10 cellular contexts compared by ENCODE assay signal in genomic region chr1:67332653-67333529, GRCh38. TPM values are rescaled to one million over a fixed set of nuclear protein-coding genes. Genes with fewer than 3 reads are reported as not detected.
DNase-seq lines count a peak whose midpoint lies in the region; ATAC-seq and TF ChIP-seq lines count a peak whose summit lies in the region.
"Had no signal": no experiment of that assay in that cellular context is flagged by ENCODE, and none has a peak within 500 bp of the region (broad histone marks: within the 10 kb centered on the region; RNA-seq: fewer than 3 reads in every experiment).

No MANE protein-coding gene starts in this region.

- no peaks in the 10 kb centered on the region for H3K36me3 Mint-ChIP-seq in CD4-positive, alpha-beta T cell (ENCODE audit: low read depth)
- peaks cover 72% of the 10 kb centered on the region for H3K36me3 Mint-ChIP-seq in T-helper 1 cell treated with Interleukin-12 subunit alpha and Interleukin-12 subunit beta and Interleukin-4 antibody, amounts not matched to agents 30 μg/mL and 1 μg/mL, for 36 hours (ENCODE audit: low read depth)

- POLR2A ChIA-PET in CD4-positive, alpha-beta T cell (lab: Charles Lee) = no interaction called here

- CTCF ChIA-PET in CD4-positive, alpha-beta T cell (lab: Charles Lee) = interaction anchor here (0.8 to 2.9 kb wide), 3 partner anchors 13 to 142 kb away, joined by 3 to 13 read pairs (median 3); no protein-coding TSS in a partner anchor

- in situ Hi-C loops in GM23248 (cut with MboI) = no loop called here

- DNase-seq in CD4-positive, alpha-beta T cell = no peak
- no peak for DNase-seq in GM23248
- DNase-seq in H4 (ENCODE audit: low spot score) = no peak
- DNase-seq in midbrain (lab: John Stamatoyannopoulos, UW) = no peak
- no peak for DNase-seq in stomach
- DNase-seq: left colon; NK-92 treated with Interleukin-12 subunit alpha and Interleukin-12 subunit beta, amount 100 ng/mL, for 24 hours had no signal

- H3K79me2 ChIP-seq in GM23248 (ENCODE audit: insufficient read depth) = no peaks in the 10 kb centered on the region

- 83 to 87% methylated on average over 4 of the region's 4 CpGs for WGBS in GM23248 (ENCODE audit: low coverage in 1 of 2, low lambda C conversion rate in 2 of 2, missing lambda C conversion rate in 2 of 2), 2 experiments
- WGBS in stomach, 5 donors = 60 to 69% (median 64%) methylated on average over 4 of the region's 4 CpGs

- no peaks in the 10 kb centered on the region for H3K9me2 ChIP-seq in GM23248 (ENCODE audit: insufficient read depth)

- H3K4me2 ChIP-seq in GM23248 (ENCODE audit: unreplicated experiment) = no peak overlapping the region

- H3K27me3 Mint-ChIP-seq in CD4-positive, alpha-beta T cell = no peaks in the 10 kb centered on the region
- no peaks in the 10 kb centered on the region for H3K27me3 Mint-ChIP-seq in T-helper 1 cell treated with Interleukin-12 subunit alpha and Interleukin-12 subunit beta and Interleukin-4 antibody, amounts not matched to agents 30 μg/mL and 1 μg/mL, for 36 hours (ENCODE audit: low read depth)

- H3K9me3 ChIP-seq in CD4-positive, alpha-beta T cell (ENCODE audit: control insufficient read depth, low read length) = no peaks in the 10 kb centered on the region
- H3K9me3 ChIP-seq in GM23248 (ENCODE audit: low read depth) = no peaks in the 10 kb centered on the region
- H3K9me3 ChIP-seq in stomach = no peaks in the 10 kb centered on the region

- ATAC-seq in CD4-positive, alpha-beta T cell (ENCODE audit: poor library complexity) = peak; percentile 64
- ATAC-seq in GM19025 (IDR thresholded peaks at IDR 0.05; ENCODE audit: low read depth, unreplicated experiment) (peak; percentile 97), HG02870 (IDR thresholded peaks at IDR 0.05; ENCODE audit: unreplicated experiment) (peak; percentile 84)
- ATAC-seq: left colon had no signal

- no peak overlapping the region for H3K27ac ChIP-seq in CD4-positive, alpha-beta T cell (ENCODE audit: low read depth, low read length)
- H3K27ac ChIP-seq in GM23248 = no peak overlapping the region
- H3K27ac ChIP-seq in stomach = no peak overlapping the region

- no peak overlapping the region for H3K4me3 Mint-ChIP-seq in CD4-positive, alpha-beta T cell
- H3K4me3 Mint-ChIP-seq in T-helper 1 cell treated with Interleukin-12 subunit alpha and Interleukin-12 subunit beta and Interleukin-4 antibody, amounts not matched to agents 30 μg/mL and 1 μg/mL, for 36 hours = peak overlapping the region; percentile 36

- no peak for TF ChIP-seq CTCF in CD4-positive, alpha-beta T cell (IDR thresholded peaks at IDR 0.05)
- no peak for TF ChIP-seq CTCF in stomach (IDR thresholded peaks at IDR 0.05)

- H3K4me1 ChIP-seq in GM23248 (ENCODE audit: insufficient read depth) = no peaks in the 10 kb centered on the region
- H3K4me1 ChIP-seq in stomach = peaks cover 0 to 7% (median 0%) of the 10 kb centered on the region in 4 donors

- H3K9ac ChIP-seq in GM23248 = no peak overlapping the region

- intact Hi-C loops in CD4-positive, alpha-beta T cell (cut with DNase I, micrococcal nuclease) = no loop called here
- intact Hi-C loops in stomach (cut with DNase I; ENCODE audit: low total_unique reads) = no loop called here

- no peaks in the 10 kb centered on the region for H4K20me1 ChIP-seq in GM23248 (ENCODE audit: insufficient read depth)

- no peaks in the 10 kb centered on the region for H3F3A ChIP-seq in GM23248 (ENCODE audit: insufficient read depth)

- no peak overlapping the region for H2AFZ ChIP-seq in GM23248

- H3K27ac Mint-ChIP-seq in CD4-positive, alpha-beta T cell = peak overlapping the region; percentile 22
- H3K27ac Mint-ChIP-seq in T-helper 1 cell treated with Interleukin-12 subunit alpha and Interleukin-12 subunit beta and Interleukin-4 antibody, amounts not matched to agents 30 μg/mL and 1 μg/mL, for 36 hours = peak overlapping the region; percentile 94

- no peak for TF ChIP-seq POLR2A in stomach (IDR thresholded peaks at IDR 0.05)

- no peak for TF ChIP-seq EP300 in stomach (IDR thresholded peaks at IDR 0.05)

- H3K4me1 Mint-ChIP-seq in CD4-positive, alpha-beta T cell (ENCODE audit: low read depth) = peaks cover 43% of the 10 kb centered on the region
- peaks cover 76% of the 10 kb centered on the region for H3K4me1 Mint-ChIP-seq in T-helper 1 cell treated with Interleukin-12 subunit alpha and Interleukin-12 subunit beta and Interleukin-4 antibody, amounts not matched to agents 30 μg/mL and 1 μg/mL, for 36 hours (ENCODE audit: low read depth)

- H3K27me3 ChIP-seq in CD4-positive, alpha-beta T cell (ENCODE audit: control insufficient read depth, insufficient read depth, low read length) = no peaks in the 10 kb centered on the region
- H3K27me3 ChIP-seq in GM23248 (replicated peaks; ENCODE audit: insufficient read depth) (no peaks in the 10 kb centered on the region), stomach (no peaks in the 10 kb centered on the region)

- H3K36me3 ChIP-seq in GM23248 (ENCODE audit: low read depth) (no peaks in the 10 kb centered on the region), stomach (no peaks in the 10 kb centered on the region)

- H3K9me3 Mint-ChIP-seq in CD4-positive, alpha-beta T cell = no peaks in the 10 kb centered on the region
- H3K9me3 Mint-ChIP-seq in T-helper 1 cell treated with Interleukin-12 subunit alpha and Interleukin-12 subunit beta and Interleukin-4 antibody, amounts not matched to agents 30 μg/mL and 1 μg/mL, for 36 hours = no peaks in the 10 kb centered on the region

- no peak overlapping the region for H3K4me3 ChIP-seq in GM23248
- no peak overlapping the region for H3K4me3 ChIP-seq in stomach

RNA-seq across cellular contexts. Expression of gene IL12RB2, which starts 25.2 kb away (rescaled TPM):
- total RNA-seq in CD4-positive, alpha-beta T cell = 1 to 10 TPM in 1 of 2 experiments, under 1 TPM in 1; 0.98 to 1.2 TPM
- total RNA-seq in GM23248 (2014; rRNA removed; shearing (Covaris generic)) = not detected in 2 replicates
- 0.06 TPM in 1 of 2 replicates, not detected in the other for polyA plus RNA-seq in GM23248 (2016; fragmentation: Nextera tagmentation; extraction: Ambion mirVana)
- not detected in 2 replicates for total RNA-seq in H4 (2014; rRNA removed; shearing (Covaris generic))
- total RNA-seq in stomach = 1 to 10 TPM in 1 of 5 donors, under 1 TPM in 2, not detected in 2; 0.29 to 1.2 (median 0.92) TPM
- polyA plus RNA-seq in stomach = under 1 TPM in 2 of 3 donors, not detected in 1; 0.06 to 0.18 TPM
